In the genomic region with DNA sequence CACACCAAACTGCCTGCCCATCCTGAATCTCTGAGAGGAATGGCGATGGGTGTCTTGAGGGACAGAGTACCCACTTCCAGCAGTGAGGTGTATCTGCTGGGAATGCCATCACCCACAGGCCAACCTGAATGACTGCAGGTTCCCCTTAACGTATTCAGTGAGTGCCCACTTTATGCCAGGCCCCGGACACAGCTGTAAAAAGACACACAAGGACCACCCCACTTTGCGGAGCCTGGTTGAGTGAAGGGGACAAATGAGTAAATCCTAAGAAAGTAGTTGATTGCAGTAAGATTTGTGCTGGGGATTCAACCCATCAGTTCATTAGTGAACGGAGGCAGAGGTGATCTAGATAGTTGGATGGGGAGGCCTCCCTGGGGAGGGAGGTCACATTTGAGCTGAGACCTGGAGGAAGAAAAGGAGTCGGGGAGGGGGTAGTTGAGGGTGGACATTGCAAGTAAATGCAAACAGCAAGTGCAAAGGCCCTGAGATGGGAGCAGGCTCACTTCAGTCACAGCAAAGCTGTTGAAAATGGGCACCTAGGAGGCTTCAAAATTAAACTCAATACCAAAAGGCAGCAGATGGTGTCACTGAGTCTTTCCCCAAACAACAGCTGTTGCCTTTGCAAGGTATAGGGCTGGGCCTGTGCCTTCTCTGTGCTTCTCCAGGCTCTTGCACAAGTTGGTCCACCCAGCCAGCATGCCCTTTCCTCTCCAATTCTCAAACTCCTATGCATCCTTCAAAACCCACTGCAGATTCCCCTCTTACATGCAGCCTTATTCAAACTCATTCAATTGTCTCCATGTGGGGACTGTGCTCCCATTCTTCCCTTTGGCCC, we compare ENCODE assay signal across 1 cellular context.
TF ChIP-seq lines count a peak whose summit lies in the region.

No MANE protein-coding gene starts in this region.

TF ChIP-seq in K562, 482 proteins besides CTCF, POLR2A, EP300 and RAD21 (continued from another document and continues in another):
- 0 out of 2 replicates have a peak, but pooled peaks have one; percentile 34 for TF ChIP-seq ZNF41 (CRISPR knock-in tag; conservative IDR thresholded peaks at IDR 0.05)
- TF ChIP-seq POLR2B (IDR thresholded peaks at IDR 0.05; ENCODE audit: low read depth, partially characterized antibody), result peak; percentile 86
- TF ChIP-seq, protein P1, sequence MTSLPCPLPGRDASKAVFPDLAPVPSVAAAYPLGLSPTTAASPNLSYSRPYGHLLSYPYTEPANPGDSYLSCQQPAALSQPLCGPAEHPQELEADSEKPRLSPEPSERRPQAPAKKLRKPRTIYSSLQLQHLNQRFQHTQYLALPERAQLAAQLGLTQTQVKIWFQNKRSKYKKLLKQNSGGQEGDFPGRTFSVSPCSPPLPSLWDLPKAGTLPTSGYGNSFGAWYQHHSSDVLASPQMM (CRISPR knock-in tag; IDR thresholded peaks at IDR 0.05), result 0 out of 2 replicates have a peak, but pooled peaks have one; percentile 57
- TF ChIP-seq RBM25 (IDR thresholded peaks at IDR 0.05; ENCODE audit: low read depth, low read length, severe bottlenecking), result peak; percentile 74
- peak; percentile 82 for TF ChIP-seq POLR2H (tag; IDR thresholded peaks at IDR 0.05; ENCODE audit: low read depth)
- TF ChIP-seq MTA3 (IDR thresholded peaks at IDR 0.05; ENCODE audit: borderline replicate concordance), result peak; percentile 93; the same call in 1 of the 2 replicates
- 0 out of 2 replicates have a peak, but pooled peaks have one; percentile 10 for TF ChIP-seq L3MBTL2 (IDR thresholded peaks at IDR 0.05)
- peak; percentile 72; the same call in 1 of the 2 replicates for TF ChIP-seq ZFP30 (CRISPR knock-in tag; IDR thresholded peaks at IDR 0.05; ENCODE audit: borderline replicate concordance)
- TF ChIP-seq, protein P2, sequence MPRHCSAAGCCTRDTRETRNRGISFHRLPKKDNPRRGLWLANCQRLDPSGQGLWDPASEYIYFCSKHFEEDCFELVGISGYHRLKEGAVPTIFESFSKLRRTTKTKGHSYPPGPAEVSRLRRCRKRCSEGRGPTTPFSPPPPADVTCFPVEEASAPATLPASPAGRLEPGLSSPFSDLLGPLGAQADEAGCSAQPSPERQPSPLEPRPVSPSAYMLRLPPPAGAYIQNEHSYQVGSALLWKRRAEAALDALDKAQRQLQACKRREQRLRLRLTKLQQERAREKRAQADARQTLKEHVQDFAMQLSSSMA (CRISPR knock-in tag; IDR thresholded peaks at IDR 0.05), result peak; percentile 58; the same call in 1 of the 2 replicates
- 0 out of 2 replicates have a peak, but pooled peaks have one; percentile 8 for TF ChIP-seq ZNF212 (CRISPR knock-in tag; IDR thresholded peaks at IDR 0.05)
- TF ChIP-seq TRIM24 (IDR thresholded peaks at IDR 0.05), result 0 out of 4 replicates have a peak, but pooled peaks of 1 of the 2 experiments have one; percentile 20
- TF ChIP-seq ILF3 (IDR thresholded peaks at IDR 0.05; ENCODE audit: borderline replicate concordance), result no peak
- TF ChIP-seq ETV5 (CRISPR knock-in tag; IDR thresholded peaks at IDR 0.05; ENCODE audit: low read depth), result peak; percentile 23; the same call in 1 of the 2 replicates
- TF ChIP-seq XRCC4 (IDR thresholded peaks at IDR 0.05; ENCODE audit: extremely low read depth, insufficient read depth, insufficient read length), result no peak
- TF ChIP-seq PHTF2 (CRISPR knock-in tag; IDR thresholded peaks at IDR 0.05), result 0 out of 2 replicates have a peak, but pooled peaks have one; percentile 3
- 0 out of 2 replicates have a peak, but pooled peaks have one; percentile 34 for TF ChIP-seq ZNF354B (CRISPR knock-in tag; IDR thresholded peaks at IDR 0.05)
- peak; percentile 75; the same call in 1 of the 2 replicates for TF ChIP-seq CTBP1 (IDR thresholded peaks at IDR 0.05; ENCODE audit: borderline replicate concordance)
- peak; percentile 99 for TF ChIP-seq POLR2AphosphoS2 (IDR thresholded peaks at IDR 0.05; ENCODE audit: low read length)
- peak; percentile 18; the same call in 1 of the 2 replicates for TF ChIP-seq SMAD3 (CRISPR knock-in tag; conservative IDR thresholded peaks at IDR 0.05)
- no peak for TF ChIP-seq MYC (IDR thresholded peaks at IDR 0.05; ENCODE audit: low read depth, low read length)
- TF ChIP-seq MYC (CRISPR knock-in tag; IDR thresholded peaks at IDR 0.05; ENCODE audit: borderline replicate concordance, low read depth), result peak; percentile 81; the same call in 1 of the 2 replicates
- TF ChIP-seq DNMT1 (IDR thresholded peaks at IDR 0.05), result no peak
- TF ChIP-seq ERF (CRISPR knock-in tag; IDR thresholded peaks at IDR 0.05), result 0 out of 2 replicates have a peak, but pooled peaks have one; percentile 56
- peak; percentile 23 for TF ChIP-seq ZFP36 (IDR thresholded peaks at IDR 0.05; ENCODE audit: low read depth, low read length, partially characterized antibody)
- TF ChIP-seq ZFPM2 (CRISPR knock-in tag; IDR thresholded peaks at IDR 0.05), result peak; percentile 75; the same call in 1 of the 2 replicates
- no peak for TF ChIP-seq STAG1 (CRISPR knock-in tag; IDR thresholded peaks at IDR 0.05; ENCODE audit: borderline replicate concordance)
- TF ChIP-seq, protein P3, sequence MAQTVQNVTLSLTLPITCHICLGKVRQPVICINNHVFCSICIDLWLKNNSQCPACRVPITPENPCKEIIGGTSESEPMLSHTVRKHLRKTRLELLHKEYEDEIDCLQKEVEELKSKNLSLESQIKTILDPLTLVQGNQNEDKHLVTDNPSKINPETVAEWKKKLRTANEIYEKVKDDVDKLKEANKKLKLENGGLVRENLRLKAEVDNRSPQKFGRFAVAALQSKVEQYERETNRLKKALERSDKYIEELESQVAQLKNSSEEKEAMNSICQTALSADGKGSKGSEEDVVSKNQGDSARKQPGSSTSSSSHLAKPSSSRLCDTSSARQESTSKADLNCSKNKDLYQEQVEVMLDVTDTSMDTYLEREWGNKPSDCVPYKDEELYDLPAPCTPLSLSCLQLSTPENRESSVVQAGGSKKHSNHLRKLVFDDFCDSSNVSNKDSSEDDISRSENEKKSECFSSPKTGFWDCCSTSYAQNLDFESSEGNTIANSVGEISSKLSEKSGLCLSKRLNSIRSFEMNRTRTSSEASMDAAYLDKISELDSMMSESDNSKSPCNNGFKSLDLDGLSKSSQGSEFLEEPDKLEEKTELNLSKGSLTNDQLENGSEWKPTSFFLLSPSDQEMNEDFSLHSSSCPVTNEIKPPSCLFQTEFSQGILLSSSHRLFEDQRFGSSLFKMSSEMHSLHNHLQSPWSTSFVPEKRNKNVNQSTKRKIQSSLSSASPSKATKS (CRISPR knock-in tag; IDR thresholded peaks at IDR 0.05), result peak; percentile 77
- TF ChIP-seq, protein P4, sequence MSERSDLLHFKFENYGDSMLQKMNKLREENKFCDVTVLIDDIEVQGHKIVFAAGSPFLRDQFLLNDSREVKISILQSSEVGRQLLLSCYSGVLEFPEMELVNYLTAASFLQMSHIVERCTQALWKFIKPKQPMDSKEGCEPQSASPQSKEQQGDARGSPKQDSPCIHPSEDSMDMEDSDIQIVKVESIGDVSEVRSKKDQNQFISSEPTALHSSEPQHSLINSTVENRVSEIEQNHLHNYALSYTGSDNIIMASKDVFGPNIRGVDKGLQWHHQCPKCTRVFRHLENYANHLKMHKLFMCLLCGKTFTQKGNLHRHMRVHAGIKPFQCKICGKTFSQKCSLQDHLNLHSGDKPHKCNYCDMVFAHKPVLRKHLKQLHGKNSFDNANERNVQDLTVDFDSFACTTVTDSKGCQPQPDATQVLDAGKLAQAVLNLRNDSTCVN (CRISPR knock-in tag; IDR thresholded peaks at IDR 0.05), result peak; percentile 47; the same call in 1 of the 2 replicates
- 0 out of 2 replicates have a peak, but pooled peaks have one; percentile 11 for TF ChIP-seq FOXJ2 (tag; IDR thresholded peaks at IDR 0.05)
- TF ChIP-seq ZNF239 (CRISPR knock-in tag; IDR thresholded peaks at IDR 0.05), result no peak
- TF ChIP-seq NR2F6 (CRISPR knock-in tag; IDR thresholded peaks at IDR 0.05), result peak; percentile 24; the same call in 1 of the 2 replicates
- no peak for TF ChIP-seq ZNF217 (CRISPR knock-in tag; IDR thresholded peaks at IDR 0.05)
- TF ChIP-seq, protein P5, sequence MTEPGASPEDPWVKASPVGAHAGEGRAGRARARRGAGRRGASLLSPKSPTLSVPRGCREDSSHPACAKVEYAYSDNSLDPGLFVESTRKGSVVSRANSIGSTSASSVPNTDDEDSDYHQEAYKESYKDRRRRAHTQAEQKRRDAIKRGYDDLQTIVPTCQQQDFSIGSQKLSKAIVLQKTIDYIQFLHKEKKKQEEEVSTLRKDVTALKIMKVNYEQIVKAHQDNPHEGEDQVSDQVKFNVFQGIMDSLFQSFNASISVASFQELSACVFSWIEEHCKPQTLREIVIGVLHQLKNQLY (CRISPR knock-in tag; conservative IDR thresholded peaks at IDR 0.05), result peak in 1 of 2 experiments; percentile 25; a peak in 2 of 4 replicates
- TF ChIP-seq, protein P6, sequence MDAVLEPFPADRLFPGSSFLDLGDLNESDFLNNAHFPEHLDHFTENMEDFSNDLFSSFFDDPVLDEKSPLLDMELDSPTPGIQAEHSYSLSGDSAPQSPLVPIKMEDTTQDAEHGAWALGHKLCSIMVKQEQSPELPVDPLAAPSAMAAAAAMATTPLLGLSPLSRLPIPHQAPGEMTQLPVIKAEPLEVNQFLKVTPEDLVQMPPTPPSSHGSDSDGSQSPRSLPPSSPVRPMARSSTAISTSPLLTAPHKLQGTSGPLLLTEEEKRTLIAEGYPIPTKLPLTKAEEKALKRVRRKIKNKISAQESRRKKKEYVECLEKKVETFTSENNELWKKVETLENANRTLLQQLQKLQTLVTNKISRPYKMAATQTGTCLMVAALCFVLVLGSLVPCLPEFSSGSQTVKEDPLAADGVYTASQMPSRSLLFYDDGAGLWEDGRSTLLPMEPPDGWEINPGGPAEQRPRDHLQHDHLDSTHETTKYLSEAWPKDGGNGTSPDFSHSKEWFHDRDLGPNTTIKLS (IDR thresholded peaks at IDR 0.05; ENCODE audit: borderline replicate concordance, low read depth), result no peak
- TF ChIP-seq, protein P7, sequence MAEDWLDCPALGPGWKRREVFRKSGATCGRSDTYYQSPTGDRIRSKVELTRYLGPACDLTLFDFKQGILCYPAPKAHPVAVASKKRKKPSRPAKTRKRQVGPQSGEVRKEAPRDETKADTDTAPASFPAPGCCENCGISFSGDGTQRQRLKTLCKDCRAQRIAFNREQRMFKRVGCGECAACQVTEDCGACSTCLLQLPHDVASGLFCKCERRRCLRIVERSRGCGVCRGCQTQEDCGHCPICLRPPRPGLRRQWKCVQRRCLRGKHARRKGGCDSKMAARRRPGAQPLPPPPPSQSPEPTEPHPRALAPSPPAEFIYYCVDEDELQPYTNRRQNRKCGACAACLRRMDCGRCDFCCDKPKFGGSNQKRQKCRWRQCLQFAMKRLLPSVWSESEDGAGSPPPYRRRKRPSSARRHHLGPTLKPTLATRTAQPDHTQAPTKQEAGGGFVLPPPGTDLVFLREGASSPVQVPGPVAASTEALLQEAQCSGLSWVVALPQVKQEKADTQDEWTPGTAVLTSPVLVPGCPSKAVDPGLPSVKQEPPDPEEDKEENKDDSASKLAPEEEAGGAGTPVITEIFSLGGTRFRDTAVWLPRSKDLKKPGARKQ (CRISPR knock-in tag; IDR thresholded peaks at IDR 0.05), result no peak
- TF ChIP-seq, protein P8, sequence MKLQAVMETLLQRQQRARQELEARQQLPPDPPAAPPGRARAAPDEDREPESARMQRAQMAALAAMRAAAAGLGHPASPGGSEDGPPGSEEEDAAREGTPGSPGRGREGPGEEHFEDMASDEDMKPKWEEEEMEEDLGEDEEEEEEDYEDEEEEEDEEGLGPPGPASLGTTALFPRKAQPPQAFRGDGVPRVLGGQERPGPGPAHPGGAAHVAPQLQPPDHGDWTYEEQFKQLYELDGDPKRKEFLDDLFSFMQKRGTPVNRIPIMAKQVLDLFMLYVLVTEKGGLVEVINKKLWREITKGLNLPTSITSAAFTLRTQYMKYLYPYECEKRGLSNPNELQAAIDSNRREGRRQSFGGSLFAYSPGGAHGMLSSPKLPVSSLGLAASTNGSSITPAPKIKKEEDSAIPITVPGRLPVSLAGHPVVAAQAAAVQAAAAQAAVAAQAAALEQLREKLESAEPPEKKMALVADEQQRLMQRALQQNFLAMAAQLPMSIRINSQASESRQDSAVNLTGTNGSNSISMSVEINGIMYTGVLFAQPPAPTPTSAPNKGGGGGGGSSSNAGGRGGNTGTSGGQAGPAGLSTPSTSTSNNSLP (IDR thresholded peaks at IDR 0.05; ENCODE audit: borderline replicate concordance, low read depth, low read length), result 0 out of 2 replicates have a peak, but pooled peaks have one; percentile 21
- TF ChIP-seq GATA2 (CRISPR knock-in tag; IDR thresholded peaks at IDR 0.05), result no peak
- peak in 1 of 2 experiments; percentile 9; a peak in 1 of 4 replicates for TF ChIP-seq MAZ (CRISPR knock-in tag; conservative IDR thresholded peaks at IDR 0.05 in 1 of 2, IDR thresholded peaks at IDR 0.05 in 1 of 2)
- no peak for TF ChIP-seq IRF2 (CRISPR knock-in tag; IDR thresholded peaks at IDR 0.05)
- TF ChIP-seq ZNF263 (CRISPR knock-in tag; IDR thresholded peaks at IDR 0.05; ENCODE audit: borderline replicate concordance), result no peak
- no peak for TF ChIP-seq HDAC2 (IDR thresholded peaks at IDR 0.05)
- peak; percentile 59; the same call in 1 of the 2 replicates for TF ChIP-seq GTF2E2 (tag; IDR thresholded peaks at IDR 0.05)
- TF ChIP-seq CXXC5 (CRISPR knock-in tag; IDR thresholded peaks at IDR 0.05), result peak; percentile 22; the same call in 1 of the 2 replicates
- TF ChIP-seq ZNF224 (CRISPR knock-in tag; IDR thresholded peaks at IDR 0.05), result no peak
- TF ChIP-seq GATAD2A (IDR thresholded peaks at IDR 0.05), result no peak; the same call in 1 of the 2 replicates
- TF ChIP-seq, protein P9, sequence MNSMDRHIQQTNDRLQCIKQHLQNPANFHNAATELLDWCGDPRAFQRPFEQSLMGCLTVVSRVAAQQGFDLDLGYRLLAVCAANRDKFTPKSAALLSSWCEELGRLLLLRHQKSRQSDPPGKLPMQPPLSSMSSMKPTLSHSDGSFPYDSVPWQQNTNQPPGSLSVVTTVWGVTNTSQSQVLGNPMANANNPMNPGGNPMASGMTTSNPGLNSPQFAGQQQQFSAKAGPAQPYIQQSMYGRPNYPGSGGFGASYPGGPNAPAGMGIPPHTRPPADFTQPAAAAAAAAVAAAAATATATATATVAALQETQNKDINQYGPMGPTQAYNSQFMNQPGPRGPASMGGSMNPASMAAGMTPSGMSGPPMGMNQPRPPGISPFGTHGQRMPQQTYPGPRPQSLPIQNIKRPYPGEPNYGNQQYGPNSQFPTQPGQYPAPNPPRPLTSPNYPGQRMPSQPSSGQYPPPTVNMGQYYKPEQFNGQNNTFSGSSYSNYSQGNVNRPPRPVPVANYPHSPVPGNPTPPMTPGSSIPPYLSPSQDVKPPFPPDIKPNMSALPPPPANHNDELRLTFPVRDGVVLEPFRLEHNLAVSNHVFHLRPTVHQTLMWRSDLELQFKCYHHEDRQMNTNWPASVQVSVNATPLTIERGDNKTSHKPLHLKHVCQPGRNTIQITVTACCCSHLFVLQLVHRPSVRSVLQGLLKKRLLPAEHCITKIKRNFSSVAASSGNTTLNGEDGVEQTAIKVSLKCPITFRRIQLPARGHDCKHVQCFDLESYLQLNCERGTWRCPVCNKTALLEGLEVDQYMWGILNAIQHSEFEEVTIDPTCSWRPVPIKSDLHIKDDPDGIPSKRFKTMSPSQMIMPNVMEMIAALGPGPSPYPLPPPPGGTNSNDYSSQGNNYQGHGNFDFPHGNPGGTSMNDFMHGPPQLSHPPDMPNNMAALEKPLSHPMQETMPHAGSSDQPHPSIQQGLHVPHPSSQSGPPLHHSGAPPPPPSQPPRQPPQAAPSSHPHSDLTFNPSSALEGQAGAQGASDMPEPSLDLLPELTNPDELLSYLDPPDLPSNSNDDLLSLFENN (IDR thresholded peaks at IDR 0.05; ENCODE audit: low read depth in 2 of 2, low read length in 2 of 2), result peak in 1 of 2 experiments; percentile 52; a peak in 1 of 4 replicates
